16 cellular contexts compared by ENCODE assay signal in the genomic region with DNA sequence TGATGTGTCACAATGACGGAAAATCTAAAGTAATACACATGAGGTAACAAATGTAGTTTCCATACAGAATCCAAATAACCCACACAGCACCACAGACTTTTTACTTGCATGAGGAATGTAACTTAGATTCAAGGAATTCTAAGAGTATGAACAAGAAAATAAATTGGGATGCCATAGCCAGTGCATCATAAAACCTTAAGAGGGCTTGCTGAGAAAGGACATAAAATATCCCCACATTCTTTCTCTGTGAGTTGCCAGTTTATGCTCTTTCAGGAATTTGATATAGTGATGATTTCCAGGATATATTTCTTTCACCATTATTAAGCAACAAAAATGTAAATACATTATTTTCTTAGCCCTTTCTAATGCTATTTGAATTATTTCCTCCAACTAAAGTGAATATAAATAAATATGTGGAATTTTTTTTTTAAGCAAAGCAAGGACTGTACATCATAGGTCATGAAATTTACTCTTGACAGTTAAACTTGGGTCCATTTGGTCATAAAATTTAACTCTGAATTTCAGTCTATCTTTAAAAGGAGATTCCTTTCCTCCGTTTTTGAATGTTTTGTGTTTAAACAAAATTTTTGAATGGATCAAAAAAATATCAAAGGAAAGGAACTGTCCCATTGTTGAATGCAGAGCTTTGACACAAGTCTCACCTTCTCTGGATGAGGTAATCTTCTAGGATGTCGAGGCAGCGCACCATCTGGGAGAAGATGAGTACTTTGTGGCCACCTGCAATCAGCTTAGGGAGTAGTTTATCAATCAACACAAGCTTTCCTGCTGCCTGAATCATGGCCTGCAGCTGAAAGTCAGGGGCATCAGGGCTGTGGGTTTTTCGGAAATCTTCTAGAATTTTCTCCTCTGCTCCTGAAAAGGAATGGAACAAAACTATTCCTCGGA.
DNase-seq lines count a peak whose midpoint lies in the region; ATAC-seq, FAIRE-seq and TF ChIP-seq lines count a peak whose summit lies in the region.
"Had no signal": no experiment of that assay in that cellular context is flagged by ENCODE, and none has a peak within 500 bp of the region (broad histone marks: within the 10 kb centered on the region; RNA-seq: fewer than 3 reads in every experiment).

No MANE protein-coding gene starts in this region.

- POLR2A ChIA-PET in A549 (lab: Yijun Ruan, JAX): no interaction called here

- WGBS in A549 (ENCODE audit: missing lambda C conversion rate): 67% methylated on average over 6 of the region's 6 CpGs

- TF ChIP-seq EP300 in A549 (IDR thresholded peaks at IDR 0.05): peak in 1 of 2 experiments; percentile 44; a peak in 1 of 5 replicates

- peak in 1 of 2 experiments; percentile 48 for DNase-seq in A549 (ENCODE audit: low read depth in 1 of 2, low spot score in 1 of 2)
- peak; percentile 96 for DNase-seq in HCEC 1CT
- DNase-seq in adipocyte (ENCODE audit: low read depth): peak; percentile 89
- peak; percentile 56 to 71 for DNase-seq in foreskin keratinocyte
- no peak for DNase-seq in NCI-H2227 treated with DMSO at 0.1 percent for 48 hours (lab: John Stamatoyannopoulos, UW)
- no peak for DNase-seq in T-helper 2 cell treated with Interferon-gamma antibody and Interleukin-4, amounts not matched to agents 5 μg/mL and 100 μg/mL, for 36 hours (ENCODE audit: low spot score)
- DNase-seq: activated effector memory CD4-positive, alpha-beta T cell treated with Interleukin-2 at 50 U/mL for 16 hours; BE2C; KG1; midbrain; NCI-H2107; right cardiac atrium had no signal

- peaks cover 63% of the 10 kb centered on the region for H3K36me3 ChIP-seq in adipocyte (ENCODE audit: control insufficient read depth, insufficient read depth, low read length, severe bottlenecking)

- H3K4me1 ChIP-seq in A549 (peaks cover 33% of the 10 kb centered on the region), adipocyte (ENCODE audit: control insufficient read depth, insufficient read depth, low read length) (peaks cover 16% of the 10 kb centered on the region), foreskin keratinocyte (peaks cover 4% of the 10 kb centered on the region)
- H3K4me1 ChIP-seq: BE2C had no signal

- no peaks in the 10 kb centered on the region for H3K9me3 Mint-ChIP-seq in T-helper 2 cell treated with Interferon-gamma antibody and Interleukin-4, amounts not matched to agents 5 μg/mL and 100 μg/mL, for 36 hours

- TF ChIP-seq CTCF in A549 (IDR thresholded peaks at IDR 0.05) (no peak), foreskin keratinocyte (conservative IDR thresholded peaks at IDR 0.05) (no peak)

- CTCF ChIA-PET in A549 (lab: Yijun Ruan, JAX): interaction anchor here (1.4 kb wide), 1 partner anchor 39 kb away, joined by 4 read pairs; no protein-coding TSS in a partner anchor

- H3K27me3 ChIP-seq in adipocyte (replicated peaks; ENCODE audit: control insufficient read depth, insufficient read depth, low read length) (no peaks in the 10 kb centered on the region), foreskin keratinocyte (no peaks in the 10 kb centered on the region)
- H3K27me3 ChIP-seq: BE2C had no signal

- no peak overlapping the region for H3K27ac Mint-ChIP-seq in T-helper 2 cell treated with Interferon-gamma antibody and Interleukin-4, amounts not matched to agents 5 μg/mL and 100 μg/mL, for 36 hours

- peak overlapping the region; percentile 22; the same call in 1 of the 3 replicates for H3K4me2 ChIP-seq in A549

- no peak for TF ChIP-seq RAD21 in A549 (conservative IDR thresholded peaks at IDR 0.05 in 1 of 2, IDR thresholded peaks at IDR 0.05 in 1 of 2)

- H3K27ac ChIP-seq in A549 (peak overlapping the region in 1 of 2 experiments; percentile 72; a peak in 3 of 6 replicates), foreskin keratinocyte (no peak overlapping the region)

- no peak for TF ChIP-seq POLR2A in A549 (IDR thresholded peaks at IDR 0.05; ENCODE audit: low read length)

- H3K27me3 Mint-ChIP-seq in T-helper 2 cell treated with Interferon-gamma antibody and Interleukin-4, amounts not matched to agents 5 μg/mL and 100 μg/mL, for 36 hours (ENCODE audit: low read depth): no peaks in the 10 kb centered on the region

- no peak for FAIRE-seq in A549 (lab: Jason Lieb, UNC)
- FAIRE-seq: colon had no signal

- no peak overlapping the region for H3K4me3 ChIP-seq in A549
- no peak overlapping the region for H3K4me3 ChIP-seq in adipocyte (ENCODE audit: low read length)

- H3K9ac ChIP-seq in adipocyte (ENCODE audit: low read length): peak overlapping the region; percentile 6

- H3K4me3 Mint-ChIP-seq in T-helper 2 cell treated with Interferon-gamma antibody and Interleukin-4, amounts not matched to agents 5 μg/mL and 100 μg/mL, for 36 hours: no peak overlapping the region

- H3K36me3 Mint-ChIP-seq in T-helper 2 cell treated with Interferon-gamma antibody and Interleukin-4, amounts not matched to agents 5 μg/mL and 100 μg/mL, for 36 hours (ENCODE audit: low read depth): peaks cover 36% of the 10 kb centered on the region

- ATAC-seq in A549 (peak; percentile 69 to 85; a peak in 5 of 6 replicates), foreskin keratinocyte (peak; percentile 46), HG02571 (IDR thresholded peaks at IDR 0.05; ENCODE audit: unreplicated experiment) (no peak), HG03342 (IDR thresholded peaks at IDR 0.05; ENCODE audit: unreplicated experiment) (no peak)
- ATAC-seq: right cardiac atrium, Right ventricle myocardium inferior had no signal

- H3K4me1 Mint-ChIP-seq in T-helper 2 cell treated with Interferon-gamma antibody and Interleukin-4, amounts not matched to agents 5 μg/mL and 100 μg/mL, for 36 hours (ENCODE audit: low read depth): peaks cover 22% of the 10 kb centered on the region

- H3K9me3 ChIP-seq in A549 (no peaks in the 10 kb centered on the region), adipocyte (ENCODE audit: control insufficient read depth, low read length) (no peaks in the 10 kb centered on the region)
- H3K9me3 ChIP-seq: BE2C had no signal

TF ChIP-seq in A549, 52 proteins besides CTCF, POLR2A, EP300 and RAD21:
- TF ChIP-seq FOSL2 (IDR thresholded peaks at IDR 0.05) (no peak), FOSL2 (CRISPR knock-in tag; IDR thresholded peaks at IDR 0.05) (0 out of 2 replicates have a peak, but pooled peaks have one; percentile 5), CEBPB (IDR thresholded peaks at IDR 0.05) (peak; percentile 29 to 51; a peak in 1 of 4 replicates)
- TF ChIP-seq, protein P1, sequence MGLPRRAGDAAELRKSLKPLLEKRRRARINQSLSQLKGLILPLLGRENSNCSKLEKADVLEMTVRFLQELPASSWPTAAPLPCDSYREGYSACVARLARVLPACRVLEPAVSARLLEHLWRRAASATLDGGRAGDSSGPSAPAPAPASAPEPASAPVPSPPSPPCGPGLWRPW (IDR thresholded peaks at IDR 0.05): no peak

Comparison
In these comparisons a context has a peak if more than half of its experiments do, and no peak if none do; other contexts are left out.
1. ATAC-seq: peak in A549 (2 of 2) and foreskin keratinocyte (single experiment); none in HG02571 (single experiment) and HG03342 (single experiment).
2. DNase-seq: peak in HCEC 1CT (single experiment), adipocyte (single experiment) and foreskin keratinocyte (2 of 2); none in NCI-H2227 treated with DMSO at 0.1 percent for 48 hours (single experiment) and T-helper 2 cell treated with Interferon-gamma antibody and Interleukin-4, amounts not matched to agents 5 μg/mL and 100 μg/mL, for 36 hours (single experiment).